In genomic region chr6:154403803-154404202, GRCh38 we compare ENCODE assay signal across 9 cellular contexts. TPM values are rescaled to one million over a fixed set of nuclear protein-coding genes. Genes with fewer than 3 reads are reported as not detected.
A peak's percentile ranks its signal among the peaks of the same experiment; 100 is the strongest.
DNase-seq lines count a peak whose midpoint lies in the region; ATAC-seq and TF ChIP-seq lines count a peak whose summit lies in the region.
"Had no signal": no experiment of that assay in that cellular context is flagged by ENCODE, and none has a peak within 500 bp of the region (broad histone marks: within the 10 kb centered on the region; RNA-seq: fewer than 3 reads in every experiment).

No MANE protein-coding gene starts in this region.

- H3K27ac Mint-ChIP-seq in neural crest cell (ENCODE audit: unreplicated experiment): peak overlapping the region; percentile 43
- H3K27ac Mint-ChIP-seq: activated T-helper 1 cell treated with anti-CD3 and anti-CD28 coated beads, Interleukin-12 subunit alpha, Interleukin-12 subunit beta, Interleukin-2, Interleukin-4 antibody, amounts not matched to agents 30 ng/mL and 10 ng/mL and 1 ng/mL, durations not matched to agents 14 hours and 24 hours and 36 hours had no signal

- H3K4me3 ChIP-seq in MG63: no peak overlapping the region
- H3K4me3 ChIP-seq in spleen: no peak overlapping the region

- TF ChIP-seq CTCF in neural crest cell (conservative IDR thresholded peaks at IDR 0.05) (no peak), spleen (IDR thresholded peaks at IDR 0.05 in 8 of 11, conservative IDR thresholded peaks at IDR 0.05 in 3 of 11) (no peak)

- DNase-seq in DMS 273 (lab: John Stamatoyannopoulos, UW; ENCODE audit: unreplicated experiment) (peak; percentile 76), MG63 (peak; percentile 66), brain pericyte (ENCODE audit: low read depth, low spot score) (peak; percentile 32), neural crest cell (ENCODE audit: low read depth, low spot score) (no peak), SKM-1 treated with dmso at 0.1 percent for 144 hours (lab: John Stamatoyannopoulos, UW; ENCODE audit: unreplicated experiment) (no peak), mucosa of gallbladder (ENCODE audit: low spot score) (no peak), spleen (no peak)

- peaks cover 22% of the 10 kb centered on the region for H3K36me3 ChIP-seq in MG63
- H3K36me3 ChIP-seq in spleen: peaks cover 0 to 24% (median 3%) of the 10 kb centered on the region in 6 donors

- no peaks in the 10 kb centered on the region for H3K9me3 Mint-ChIP-seq in neural crest cell
- H3K9me3 Mint-ChIP-seq: activated T-helper 1 cell treated with anti-CD3 and anti-CD28 coated beads, Interleukin-12 subunit alpha, Interleukin-12 subunit beta, Interleukin-2, Interleukin-4 antibody, amounts not matched to agents 30 ng/mL and 10 ng/mL and 1 ng/mL, durations not matched to agents 14 hours and 24 hours and 36 hours had no signal

- H3K27me3 ChIP-seq in MG63: no peaks in the 10 kb centered on the region
- H3K27me3 ChIP-seq in spleen (replicated peaks in 1 of 7): no peaks in the 10 kb centered on the region

- H3K36me3 Mint-ChIP-seq in neural crest cell (ENCODE audit: low read depth): peaks cover 18% of the 10 kb centered on the region

- ATAC-seq in GM18505 (IDR thresholded peaks at IDR 0.05; ENCODE audit: unreplicated experiment): no peak

- H3K4me1 Mint-ChIP-seq in neural crest cell: peaks cover 12% of the 10 kb centered on the region

- H3K27me3 Mint-ChIP-seq in neural crest cell (ENCODE audit: low read depth): no peaks in the 10 kb centered on the region

- no peak overlapping the region for H3K4me3 Mint-ChIP-seq in neural crest cell
- H3K4me3 Mint-ChIP-seq: activated T-helper 1 cell treated with anti-CD3 and anti-CD28 coated beads, Interleukin-12 subunit alpha, Interleukin-12 subunit beta, Interleukin-2, Interleukin-4 antibody, amounts not matched to agents 30 ng/mL and 10 ng/mL and 1 ng/mL, durations not matched to agents 14 hours and 24 hours and 36 hours had no signal

- H3K27ac ChIP-seq in spleen: peak overlapping the region in 4 of 8 donors; percentile 6 to 35 (median 22)

- WGBS in spleen, 5 donors: 18 to 28% (median 22%) methylated on average over 3 of the region's 3 CpGs

- no peaks in the 10 kb centered on the region for H3K9me3 ChIP-seq in MG63
- no peaks in the 10 kb centered on the region for H3K9me3 ChIP-seq in spleen

- intact Hi-C loops in spleen (cut with DNase I; ENCODE audit: low total_unique reads): no loop called here

- peaks cover 0 to 6% (median 0%) of the 10 kb centered on the region in 6 donors for H3K4me1 ChIP-seq in spleen

- TF ChIP-seq POLR2A in GM18505 (IDR thresholded peaks at IDR 0.05; ENCODE audit: borderline replicate concordance, extremely low read depth, insufficient read depth, insufficient read length) (no peak), spleen (IDR thresholded peaks at IDR 0.05) (no peak)

RNA-seq across cellular contexts. Expression of gene IPCEF1, which starts 47.2 kb away (rescaled TPM):
- not detected in 2 replicates for total RNA-seq in MG63 (2014; rRNA removed; shearing (Covaris generic); ENCODE audit: low replicate concordance)
- total RNA-seq in neural crest cell: 0.28 and 0.52 TPM in 2 replicates
- 3.3 TPM for total RNA-seq in mucosa of gallbladder
- 10 to 100 TPM; 19.2 to 32.2 (median 28.3) TPM for total RNA-seq in spleen
- polyA plus RNA-seq in spleen: 1 to 10 TPM; 1.4 to 2.3 (median 2.2) TPM

Comparison
In these comparisons a context has a peak if more than half of its experiments do, and no peak if none do; other contexts are left out.
1. DNase-seq: peak in DMS 273 (single experiment), MG63 (single experiment) and brain pericyte (single experiment); none in neural crest cell (single experiment), SKM-1 treated with dmso at 0.1 percent for 144 hours (single experiment), mucosa of gallbladder (single experiment) and spleen (single experiment).